Comparison of ENCODE assay signal across 25 cellular contexts in genomic region chr16:66471264-66471663, GRCh38. TPM values are rescaled to one million over a fixed set of nuclear protein-coding genes. Genes with fewer than 3 reads are reported as not detected.
DNase-seq lines count a peak whose midpoint lies in the region; TF ChIP-seq lines count a peak whose summit lies in the region.
"Had no signal": no experiment of that assay in that cellular context is flagged by ENCODE, and none has a peak within 500 bp of the region (broad histone marks: within the 10 kb centered on the region; RNA-seq: fewer than 3 reads in every experiment).

No MANE protein-coding gene starts in this region.

- 91 to 94% methylated on average over 7 to 10 of the region's 10 CpGs for WGBS in endodermal cell (ENCODE audit: insufficient coverage in 1 of 2, insufficient read length in 1 of 2), 2 experiments
- 91 to 100% (median 97%) methylated on average over 5 to 10 of the region's 10 CpGs for WGBS in stomach, 5 donors

- H3K9ac ChIP-seq in NT2/D1 (ENCODE audit: insufficient read length, low read depth) (peak overlapping the region; percentile 28), endodermal cell (ENCODE audit: extremely low read depth, low read length, poor library complexity, severe bottlenecking) (no peak overlapping the region), colonic mucosa (ENCODE audit: low read depth in 2 of 2, low read length in 2 of 2) (no peak overlapping the region)

- no peak overlapping the region for H2AFZ ChIP-seq in osteoblast (ENCODE audit: low read length)

- TF ChIP-seq POLR2A in stomach (IDR thresholded peaks at IDR 0.05), result no peak

- no peaks in the 10 kb centered on the region for H3K36me3 ChIP-seq in NT2/D1 (ENCODE audit: insufficient read depth, insufficient read length, low read length)
- H3K36me3 ChIP-seq in endodermal cell (ENCODE audit: control insufficient read depth, insufficient read depth, low read length), result no peaks in the 10 kb centered on the region
- no peaks in the 10 kb centered on the region for H3K36me3 ChIP-seq in osteoblast (ENCODE audit: insufficient read depth, low read length)
- H3K36me3 ChIP-seq in stomach, result no peaks in the 10 kb centered on the region
- no peaks in the 10 kb centered on the region for H3K36me3 ChIP-seq in colonic mucosa
- H3K36me3 ChIP-seq: BE2C had no signal

- CTCF ChIA-PET in MCF 10A (lab: Yijun Ruan, JAX), result interaction anchor here (0.6 to 7.1 kb wide), 3 partner anchors 10 to 73 kb away, joined by 3 to 61 read pairs (median 3); no protein-coding TSS in a partner anchor

- no peak overlapping the region for H3K4me3 Mint-ChIP-seq in endodermal cell
- no peak overlapping the region for H3K4me3 Mint-ChIP-seq in MCF 10A (ENCODE audit: unreplicated experiment)
- H3K4me3 Mint-ChIP-seq: CD14-positive monocyte; CD8-positive, alpha-beta memory T cell; IgD-negative memory B cell had no signal

- DNase-seq in NT2/D1 (ENCODE audit: low read depth, low spot score) (no peak), endodermal cell (peak; percentile 33), osteoblast (ENCODE audit: insufficient read length, low spot score, missing footprints) (peak; percentile 21), stomach (peak; percentile 2), colonic mucosa (no peak), MCF 10A (ENCODE audit: unreplicated experiment) (no peak), nucleus accumbens (lab: John Stamatoyannopoulos, UW) (no peak)
- DNase-seq: BE2C; CD8-positive, alpha-beta memory T cell; DMS 273 treated with DMSO at 0.1 percent for 48 hours; DMS79; EL; GDM1; MV-4-11; NCI-H1105; NCI-H1436 treated with DMSO at 0.1 percent for 48 hours; NCI-H2029; NCI-H446; NCI-H524 treated with DMSO at 0.1 percent for 48 hours; NCI-H774; PC-3 had no signal

- H3K27ac Mint-ChIP-seq in endodermal cell, result no peak overlapping the region
- no peak overlapping the region for H3K27ac Mint-ChIP-seq in MCF 10A (ENCODE audit: low read depth, unreplicated experiment)
- H3K27ac Mint-ChIP-seq: CD14-positive monocyte had no signal

- no peaks in the 10 kb centered on the region for H3K9me3 ChIP-seq in NT2/D1 (ENCODE audit: insufficient read depth, low read length)
- H3K9me3 ChIP-seq in endodermal cell (ENCODE audit: control insufficient read depth, low read length), result no peaks in the 10 kb centered on the region
- no peaks in the 10 kb centered on the region for H3K9me3 ChIP-seq in osteoblast (ENCODE audit: low read depth, low read length)
- H3K9me3 ChIP-seq in stomach, result peaks cover 0 to 9% (median 6%) of the 10 kb centered on the region in 4 donors
- no peaks in the 10 kb centered on the region for H3K9me3 ChIP-seq in colonic mucosa
- H3K9me3 ChIP-seq: BE2C had no signal

- no peak overlapping the region for H3K4me2 ChIP-seq in osteoblast (ENCODE audit: insufficient read depth, low read length)

- intact Hi-C loops in stomach (cut with DNase I; ENCODE audit: low total_unique reads) (no loop called here), colonic mucosa (cut with DNase I) (no loop called here), MCF 10A (cut with micrococcal nuclease) (no loop called here)

- H3K4me1 Mint-ChIP-seq in endodermal cell, result peaks cover 14% of the 10 kb centered on the region
- peaks cover 6% of the 10 kb centered on the region for H3K4me1 Mint-ChIP-seq in MCF 10A (ENCODE audit: insufficient read depth, unreplicated experiment)

- no peak for TF ChIP-seq CTCF in endodermal cell (conservative IDR thresholded peaks at IDR 0.05)
- TF ChIP-seq CTCF in osteoblast (IDR thresholded peaks at IDR 0.05; ENCODE audit: extremely low read depth, low read depth, low read length), result no peak
- no peak for TF ChIP-seq CTCF in stomach (IDR thresholded peaks at IDR 0.05)
- no peak for TF ChIP-seq CTCF in colonic mucosa (IDR thresholded peaks at IDR 0.05)
- TF ChIP-seq CTCF in MCF 10A (IDR thresholded peaks at IDR 0.05; ENCODE audit: unreplicated experiment), result no peak

- no peaks in the 10 kb centered on the region for H3K36me3 Mint-ChIP-seq in endodermal cell (ENCODE audit: low read depth)
- H3K36me3 Mint-ChIP-seq in MCF 10A (ENCODE audit: insufficient read depth, unreplicated experiment), result no peaks in the 10 kb centered on the region
- H3K36me3 Mint-ChIP-seq: CD14-positive monocyte had no signal

- no peak overlapping the region for H3K4me3 ChIP-seq in NT2/D1 (ENCODE audit: insufficient read length, low read depth)
- H3K4me3 ChIP-seq in endodermal cell (ENCODE audit: low read length), result no peak overlapping the region
- H3K4me3 ChIP-seq in osteoblast (ENCODE audit: insufficient read depth, low read length), result no peak overlapping the region
- H3K4me3 ChIP-seq in stomach, result no peak overlapping the region
- H3K4me3 ChIP-seq in colonic mucosa, result no peak overlapping the region

- H3K27me3 Mint-ChIP-seq in endodermal cell (ENCODE audit: insufficient read depth) (peaks cover 48% of the 10 kb centered on the region), MCF 10A (ENCODE audit: insufficient read depth, unreplicated experiment) (no peaks in the 10 kb centered on the region)

- peaks cover under 1% of the 10 kb centered on the region for H3K4me1 ChIP-seq in NT2/D1 (ENCODE audit: insufficient read depth, insufficient read length)
- H3K4me1 ChIP-seq in endodermal cell (ENCODE audit: control insufficient read depth, insufficient read depth, low read length), result peaks cover 2% of the 10 kb centered on the region
- H3K4me1 ChIP-seq in osteoblast (ENCODE audit: insufficient read depth, low read length), result no peaks in the 10 kb centered on the region
- peaks cover 0 to 9% (median 3%) of the 10 kb centered on the region in 4 donors for H3K4me1 ChIP-seq in stomach
- no peaks in the 10 kb centered on the region for H3K4me1 ChIP-seq in colonic mucosa
- H3K4me1 ChIP-seq: BE2C had no signal

- no peaks in the 10 kb centered on the region for H4K20me1 ChIP-seq in osteoblast (ENCODE audit: insufficient read depth, low read length)

- H3K27me3 ChIP-seq in NT2/D1 (ENCODE audit: insufficient read depth, insufficient read length), result no peaks in the 10 kb centered on the region
- peaks cover 14% of the 10 kb centered on the region for H3K27me3 ChIP-seq in endodermal cell (ENCODE audit: control insufficient read depth, insufficient read depth, low read length, poor library complexity, severe bottlenecking)
- H3K27me3 ChIP-seq in osteoblast (ENCODE audit: insufficient read depth, low read length), result peaks cover 15% of the 10 kb centered on the region
- H3K27me3 ChIP-seq in stomach, result peaks cover 0 to 42% (median 0%) of the 10 kb centered on the region in 3 donors
- H3K27me3 ChIP-seq in colonic mucosa, result no peaks in the 10 kb centered on the region
- H3K27me3 ChIP-seq: BE2C had no signal

- H3K27ac ChIP-seq in endodermal cell (ENCODE audit: low read depth, low read length) (no peak overlapping the region), osteoblast (ENCODE audit: low read depth, low read length) (no peak overlapping the region), stomach (no peak overlapping the region), colonic mucosa (no peak overlapping the region)
- H3K27ac ChIP-seq: HL-60 had no signal

- H3K9me3 Mint-ChIP-seq in endodermal cell (no peaks in the 10 kb centered on the region), MCF 10A (ENCODE audit: unreplicated experiment) (no peaks in the 10 kb centered on the region)

- no TSS peak for BruUV-seq in MCF 10A (replicated peaks; lab: Mats Ljungman, UMichigan)

- no peak for TF ChIP-seq EP300 in stomach (IDR thresholded peaks at IDR 0.05)

- no peaks in the 10 kb centered on the region for H3K79me2 ChIP-seq in osteoblast (ENCODE audit: insufficient read depth, low read length)

- POLR2A ChIA-PET in MCF 10A (lab: Yijun Ruan, JAX), result interaction anchor here (0.6 kb wide), 1 partner anchor 86 kb away, joined by 3 read pairs; no protein-coding TSS in a partner anchor

RNA-seq across cellular contexts. Expression of gene BEAN1, which starts 44.2 kb away (rescaled TPM):
- total RNA-seq in endodermal cell, result under 1 TPM in 1 of 2 donors, not detected in 1; 0.18 TPM
- 0.61 TPM for polyA plus RNA-seq in endodermal cell (2013, experiment 1 of 2)
- 0.33 TPM for polyA plus RNA-seq in endodermal cell (2013, experiment 2 of 2)
- 0.29 and 0.36 TPM in 2 replicates for total RNA-seq in osteoblast
- total RNA-seq in stomach, result under 1 TPM in 1 of 5 donors, not detected in 4; 0.55 TPM
- polyA plus RNA-seq in stomach, result 1 to 10 TPM in 1 of 3 donors, under 1 TPM in 1, not detected in 1; 0.40 to 3.7 TPM
- total RNA-seq in colonic mucosa, result under 1 TPM in 1 of 2 donors, not detected in 1; 0.32 TPM
- total RNA-seq in MCF 10A (2022), result 1.1 and 2.7 TPM in 2 replicates
- total RNA-seq: CD8-positive, alpha-beta memory T cell; H1 had no signal
- polyA plus RNA-seq: IgD-negative memory B cell had no signal

Comparison
In these comparisons a context has a peak if more than half of its experiments do, and no peak if none do; other contexts are left out.
1. DNase-seq: peak in endodermal cell (single experiment), osteoblast (single experiment) and stomach (single experiment); none in NT2/D1 (single experiment), colonic mucosa (single experiment), MCF 10A (single experiment) and nucleus accumbens (0 of 56).